17 cellular contexts compared by ENCODE assay signal in the genomic region with DNA sequence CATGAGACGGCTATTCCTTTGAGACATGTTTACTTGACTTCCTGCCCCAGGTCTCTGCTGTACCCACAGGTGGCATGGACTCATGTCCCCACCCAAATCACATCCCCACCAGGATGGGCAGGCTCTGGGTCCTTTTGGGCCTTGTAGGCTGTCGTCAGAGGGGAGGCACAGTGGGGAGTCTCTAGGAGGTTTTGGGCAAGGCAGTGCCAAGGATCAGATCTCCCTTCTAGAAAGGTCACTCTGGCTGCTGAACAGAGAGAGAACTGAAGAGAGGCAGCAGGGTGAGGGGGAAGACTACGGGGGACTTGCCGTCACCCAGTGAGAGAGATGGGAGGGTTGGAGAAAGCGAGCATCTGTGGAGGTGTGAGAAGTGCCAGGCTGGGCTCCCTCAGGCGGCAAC. TPM values are rescaled to one million over a fixed set of nuclear protein-coding genes. Genes with fewer than 3 reads are reported as not detected.
DNase-seq lines count a peak whose midpoint lies in the region; ATAC-seq, FAIRE-seq and TF ChIP-seq lines count a peak whose summit lies in the region.
"Had no signal": no experiment of that assay in that cellular context is flagged by ENCODE, and none has a peak within 500 bp of the region (broad histone marks: within the 10 kb centered on the region; RNA-seq: fewer than 3 reads in every experiment).

No MANE protein-coding gene starts in this region.

- H3K36me3 ChIP-seq in kidney (ENCODE audit: control insufficient read depth in 1 of 2, insufficient read depth in 2 of 2, low read length in 2 of 2), result no peaks in the 10 kb centered on the region

- no peaks in the 10 kb centered on the region for H3K9me3 ChIP-seq in kidney (ENCODE audit: control insufficient read depth in 1 of 2, low read length in 2 of 2)

- H3K9ac ChIP-seq in kidney (ENCODE audit: low read length in 2 of 2), result no peak overlapping the region

- H3K27ac ChIP-seq in kidney (ENCODE audit: low read depth in 2 of 2, low read length in 2 of 2), result no peak overlapping the region

- DNase-seq in left ventricle myocardium superior, result peak; percentile 11
- DNase-seq in left cardiac atrium, result no peak
- DNase-seq in kidney, result peak; percentile 22
- peak; percentile 68 for DNase-seq in posterior vena cava (ENCODE audit: low spot score)
- DNase-seq in NCI-H2227 (lab: John Stamatoyannopoulos, UW; ENCODE audit: unreplicated experiment), result no peak
- no peak for DNase-seq in NCI-H2196 treated with DMSO at 0.1 percent for 48 hours (lab: John Stamatoyannopoulos, UW; ENCODE audit: unreplicated experiment)
- DNase-seq in COLO829 (ENCODE audit: low spot score), result no peak
- DNase-seq: DND-41, NCI-H1417 treated with DMSO at 0.1 percent for 48 hours, NCI-H1930, NCI-H2171, NCI-H774, PC-3 had no signal

- no peak for TF ChIP-seq CTCF in kidney (IDR thresholded peaks at IDR 0.05; ENCODE audit: borderline replicate concordance, extremely low read depth, insufficient read depth)

- intact Hi-C loops in left ventricle myocardium superior (cut with micrococcal nuclease) (no loop called here), left cardiac atrium (cut with DNase I) (no loop called here), kidney (cut with DNase I) (no loop called here), posterior vena cava (cut with DNase I) (loop anchor here in 1 of 2 donors (10.0 kb wide), 1 partner anchor 180 kb away; a partner anchor contains a TSS)

- peaks cover 6 to 12% of the 10 kb centered on the region in 2 donors for H3K4me1 ChIP-seq in kidney (ENCODE audit: control insufficient read depth in 1 of 2, insufficient read depth in 1 of 2, low read depth in 1 of 2, low read length in 2 of 2)

- no peak for FAIRE-seq in kidney (lab: Jason Lieb, UNC)
- FAIRE-seq: G401.6, GM12878 had no signal

- no peak overlapping the region for H3K4me3 ChIP-seq in kidney (ENCODE audit: low read length in 2 of 2)
- H3K4me3 ChIP-seq: GM12878, GM23338 had no signal

- no peak for ATAC-seq in left ventricle myocardium superior
- ATAC-seq in left cardiac atrium, result no peak
- no peak for ATAC-seq in GM21360 (IDR thresholded peaks at IDR 0.05; ENCODE audit: unreplicated experiment)
- ATAC-seq: GM12878, GM23338, PC-3 had no signal

RNA-seq across cellular contexts. Expression of a gene that starts 4.6 kb away (rescaled TPM):
- total RNA-seq in left ventricle myocardium superior (0.35 TPM), left cardiac atrium (under 1 TPM; 0.59 to 0.81 TPM), kidney (4.4 TPM), posterior vena cava (1 to 10 TPM; 1.8 to 3.5 TPM)
- polyA plus RNA-seq in kidney (ENCODE audit: insufficient read depth, low read depth, low replicate concordance), result 0.22 TPM

Comparison
In these comparisons a context has a peak if more than half of its experiments do, and no peak if none do; other contexts are left out.
1. DNase-seq: peak in left ventricle myocardium superior (single experiment), kidney (single experiment) and posterior vena cava (single experiment); none in left cardiac atrium (single experiment), NCI-H2227 (single experiment), NCI-H2196 treated with DMSO at 0.1 percent for 48 hours (single experiment) and COLO829 (single experiment).